Comparison of ENCODE assay signal across 13 cellular contexts in genomic region chr7:79282882-79283602, GRCh38.
DNase-seq lines count a peak whose midpoint lies in the region; ATAC-seq and TF ChIP-seq lines count a peak whose summit lies in the region.
"Had no signal": no experiment of that assay in that cellular context is flagged by ENCODE, and none has a peak within 500 bp of the region (broad histone marks: within the 10 kb centered on the region; RNA-seq: fewer than 3 reads in every experiment).

No MANE protein-coding gene starts in this region.

- H4K20me1 ChIP-seq in osteoblast (ENCODE audit: insufficient read depth, low read length) = no peaks in the 10 kb centered on the region

- no peak overlapping the region for H3K4me3 ChIP-seq in epithelial cell of esophagus (ENCODE audit: low read length)
- no peak overlapping the region for H3K4me3 ChIP-seq in osteoblast (ENCODE audit: insufficient read depth, low read length)
- H3K4me3 ChIP-seq in mucosa of descending colon = no peak overlapping the region
- H3K4me3 ChIP-seq: ascending aorta, esophagus squamous epithelium had no signal

- H2AFZ ChIP-seq in osteoblast (ENCODE audit: low read length) = no peak overlapping the region

- H3K9me3 ChIP-seq in osteoblast (ENCODE audit: low read depth, low read length) (no peaks in the 10 kb centered on the region), mucosa of descending colon (no peaks in the 10 kb centered on the region)
- H3K9me3 ChIP-seq: ascending aorta, esophagus squamous epithelium had no signal

- H3K4me2 ChIP-seq in osteoblast (ENCODE audit: insufficient read depth, low read length) = peak overlapping the region; percentile 51

- H3K27ac ChIP-seq in osteoblast (ENCODE audit: low read depth, low read length) = peak overlapping the region; percentile 75
- H3K27ac ChIP-seq: ascending aorta, esophagus squamous epithelium had no signal

- H3K36me3 ChIP-seq in osteoblast (ENCODE audit: insufficient read depth, low read length) (no peaks in the 10 kb centered on the region), mucosa of descending colon (ENCODE audit: low read depth) (no peaks in the 10 kb centered on the region)
- H3K36me3 ChIP-seq: ascending aorta, esophagus squamous epithelium had no signal

- H3K79me2 ChIP-seq in osteoblast (ENCODE audit: insufficient read depth, low read length) = peaks cover 2% of the 10 kb centered on the region

- H3K4me1 ChIP-seq in osteoblast (ENCODE audit: insufficient read depth, low read length) = peaks cover 50% of the 10 kb centered on the region
- no peaks in the 10 kb centered on the region for H3K4me1 ChIP-seq in mucosa of descending colon (ENCODE audit: low read depth)

- H3K27me3 ChIP-seq in osteoblast (ENCODE audit: insufficient read depth, low read length) = no peaks in the 10 kb centered on the region
- H3K27me3 ChIP-seq: ascending aorta, esophagus squamous epithelium had no signal

- intact Hi-C loops in mucosa of descending colon (cut with DNase I, micrococcal nuclease) = no loop called here

- TF ChIP-seq CTCF in epithelial cell of esophagus (IDR thresholded peaks at IDR 0.05; ENCODE audit: insufficient read depth, low read depth, low read length, missing control alignments) (no peak), osteoblast (IDR thresholded peaks at IDR 0.05; ENCODE audit: extremely low read depth, low read depth, low read length) (no peak), mucosa of descending colon (IDR thresholded peaks at IDR 0.05) (no peak)

- DNase-seq in Daoy (ENCODE audit: low read depth) (peak; percentile 34), NCI-H524 (lab: John Stamatoyannopoulos, UW) (peak; percentile 35 to 87), epithelial cell of esophagus (ENCODE audit: low read depth) (peak; percentile 64), osteoblast (ENCODE audit: insufficient read length, low spot score, missing footprints) (peak; percentile 29), hepatic stellate cell (ENCODE audit: low spot score) (no peak), mucosa of descending colon (no peak), pons (ENCODE audit: low spot score) (no peak)
- DNase-seq in stimulated activated naive CD4-positive, alpha-beta T cell (lab: John Stamatoyannopoulos, UW) = no peak
- DNase-seq: activated CD8-positive, alpha-beta memory T cell treated with anti-CD3 and anti-CD28 coated beads, Interleukin-2, amount 10 ng/mL, durations not matched to agents 7 days and 5 days; DMS153; esophagus squamous epithelium; NCI-H510A treated with DMSO at 0.1 percent for 48 hours had no signal

- ATAC-seq in mucosa of descending colon = no peak
- ATAC-seq: activated CD8-positive, alpha-beta memory T cell treated with anti-CD3 and anti-CD28 coated beads, Interleukin-2, amount 10 ng/mL, durations not matched to agents 7 days and 5 days had no signal

Comparison
In these comparisons a context has a peak if more than half of its experiments do, and no peak if none do; other contexts are left out.
1. DNase-seq: peak in Daoy (single experiment), NCI-H524 (2 of 2), epithelial cell of esophagus (single experiment) and osteoblast (single experiment); none in hepatic stellate cell (single experiment), mucosa of descending colon (0 of 3), pons (single experiment) and stimulated activated naive CD4-positive, alpha-beta T cell (0 of 6).